2 cellular contexts compared by ENCODE assay signal in the genomic region with DNA sequence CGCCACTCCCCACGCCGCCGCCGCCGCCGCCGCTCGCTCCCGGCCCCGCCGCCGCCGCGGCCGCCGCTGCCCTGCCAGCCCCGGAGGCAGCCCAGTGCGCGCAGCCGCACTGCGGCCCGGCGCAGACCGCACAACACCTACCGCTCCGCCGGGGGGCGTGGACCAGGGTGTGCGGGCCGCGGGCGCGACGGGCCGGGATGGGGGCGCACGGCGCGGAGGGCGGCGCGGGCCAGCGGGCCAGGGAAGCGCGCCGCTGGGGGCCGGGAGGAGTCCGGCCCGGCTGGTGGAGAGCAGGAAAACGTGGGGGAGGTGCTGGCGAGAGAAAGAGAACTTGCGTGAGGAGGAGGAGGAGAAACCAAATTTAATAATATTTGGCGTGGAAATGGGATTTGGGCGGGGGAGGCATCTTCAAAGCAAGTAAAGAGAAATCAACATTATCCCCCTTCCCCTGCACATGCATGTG.
TF ChIP-seq lines count a peak whose summit lies in the region.

A gene (minus strand): TSS at position 106 of the 463 bp plus-strand sequence. CDS start 594 bp downstream, outside the sequence.

TF ChIP-seq in A549, 52 proteins besides CTCF, POLR2A, EP300 and RAD21:
- TF ChIP-seq, protein P1, sequence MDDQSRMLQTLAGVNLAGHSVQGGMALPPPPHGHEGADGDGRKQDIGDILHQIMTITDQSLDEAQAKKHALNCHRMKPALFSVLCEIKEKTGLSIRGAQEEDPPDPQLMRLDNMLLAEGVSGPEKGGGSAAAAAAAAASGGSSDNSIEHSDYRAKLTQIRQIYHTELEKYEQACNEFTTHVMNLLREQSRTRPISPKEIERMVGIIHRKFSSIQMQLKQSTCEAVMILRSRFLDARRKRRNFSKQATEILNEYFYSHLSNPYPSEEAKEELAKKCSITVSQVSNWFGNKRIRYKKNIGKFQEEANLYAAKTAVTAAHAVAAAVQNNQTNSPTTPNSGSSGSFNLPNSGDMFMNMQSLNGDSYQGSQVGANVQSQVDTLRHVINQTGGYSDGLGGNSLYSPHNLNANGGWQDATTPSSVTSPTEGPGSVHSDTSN (IDR thresholded peaks at IDR 0.05) = 0 out of 2 replicates have a peak, but pooled peaks have one; percentile 26
- TF ChIP-seq TP53 (CRISPR knock-in tag; IDR thresholded peaks at IDR 0.05) (peak; percentile 17; the same call in 1 of the 2 replicates), MYC (IDR thresholded peaks at IDR 0.05; ENCODE audit: borderline replicate concordance, low read length) (no peak), FOSL2 (IDR thresholded peaks at IDR 0.05) (no peak), FOSL2 (CRISPR knock-in tag; IDR thresholded peaks at IDR 0.05) (no peak), MAZ (IDR thresholded peaks at IDR 0.05; ENCODE audit: borderline replicate concordance, low read depth, low read length) (0 out of 2 replicates have a peak, but pooled peaks have one; percentile 42), JUN (IDR thresholded peaks at IDR 0.05) (peak in 1 of 2 experiments; percentile 73; a peak in 2 of 5 replicates)
- TF ChIP-seq, protein P2, sequence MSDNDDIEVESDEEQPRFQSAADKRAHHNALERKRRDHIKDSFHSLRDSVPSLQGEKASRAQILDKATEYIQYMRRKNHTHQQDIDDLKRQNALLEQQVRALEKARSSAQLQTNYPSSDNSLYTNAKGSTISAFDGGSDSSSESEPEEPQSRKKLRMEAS (IDR thresholded peaks at IDR 0.05) = peak; percentile 58
- TF ChIP-seq, protein P3, sequence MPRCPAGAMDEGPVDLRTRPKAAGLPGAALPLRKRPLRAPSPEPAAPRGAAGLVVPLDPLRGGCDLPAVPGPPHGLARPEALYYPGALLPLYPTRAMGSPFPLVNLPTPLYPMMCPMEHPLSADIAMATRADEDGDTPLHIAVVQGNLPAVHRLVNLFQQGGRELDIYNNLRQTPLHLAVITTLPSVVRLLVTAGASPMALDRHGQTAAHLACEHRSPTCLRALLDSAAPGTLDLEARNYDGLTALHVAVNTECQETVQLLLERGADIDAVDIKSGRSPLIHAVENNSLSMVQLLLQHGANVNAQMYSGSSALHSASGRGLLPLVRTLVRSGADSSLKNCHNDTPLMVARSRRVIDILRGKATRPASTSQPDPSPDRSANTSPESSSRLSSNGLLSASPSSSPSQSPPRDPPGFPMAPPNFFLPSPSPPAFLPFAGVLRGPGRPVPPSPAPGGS (IDR thresholded peaks at IDR 0.05) = peak; percentile 45; the same call in 2 of the 3 replicates

TF ChIP-seq in H1, 55 proteins besides CTCF, POLR2A, EP300 and RAD21:
- TF ChIP-seq PHF8 (conservative IDR thresholded peaks at IDR 0.05; ENCODE audit: low read depth, low read length) = peak; percentile 13; the same call in 1 of the 2 replicates
- TF ChIP-seq SP2 (IDR thresholded peaks at IDR 0.05; ENCODE audit: low read length) = no peak
- no peak for TF ChIP-seq EZH2 (IDR thresholded peaks at IDR 0.05; ENCODE audit: low read depth, low read length, severe bottlenecking)
- 0 out of 2 replicates have a peak, but pooled peaks have one; percentile 21 for TF ChIP-seq TAF1 (IDR thresholded peaks at IDR 0.05; ENCODE audit: low read depth, low read length)
- 0 out of 2 replicates have a peak, but pooled peaks have one; percentile 3 for TF ChIP-seq TBP (IDR thresholded peaks at IDR 0.05; ENCODE audit: low read depth, low read length)
- TF ChIP-seq NRF1 (IDR thresholded peaks at IDR 0.05; ENCODE audit: low read depth, low read length) = 0 out of 2 replicates have a peak, but pooled peaks have one; percentile 26
- TF ChIP-seq, protein P4, sequence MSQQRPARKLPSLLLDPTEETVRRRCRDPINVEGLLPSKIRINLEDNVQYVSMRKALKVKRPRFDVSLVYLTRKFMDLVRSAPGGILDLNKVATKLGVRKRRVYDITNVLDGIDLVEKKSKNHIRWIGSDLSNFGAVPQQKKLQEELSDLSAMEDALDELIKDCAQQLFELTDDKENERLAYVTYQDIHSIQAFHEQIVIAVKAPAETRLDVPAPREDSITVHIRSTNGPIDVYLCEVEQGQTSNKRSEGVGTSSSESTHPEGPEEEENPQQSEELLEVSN (IDR thresholded peaks at IDR 0.05) = no peak
- no peak for TF ChIP-seq JUND (IDR thresholded peaks at IDR 0.05; ENCODE audit: low read length)
- TF ChIP-seq HDAC6 (IDR thresholded peaks at IDR 0.05; ENCODE audit: low read depth, low read length) = no peak
- TF ChIP-seq HDAC2 (IDR thresholded peaks at IDR 0.05; ENCODE audit: borderline replicate concordance in 1 of 2, low read depth in 2 of 2, low read length in 2 of 2) = 0 out of 4 replicates have a peak, but pooled peaks of 1 of the 2 experiments have one; percentile 28
- TF ChIP-seq, protein P5, sequence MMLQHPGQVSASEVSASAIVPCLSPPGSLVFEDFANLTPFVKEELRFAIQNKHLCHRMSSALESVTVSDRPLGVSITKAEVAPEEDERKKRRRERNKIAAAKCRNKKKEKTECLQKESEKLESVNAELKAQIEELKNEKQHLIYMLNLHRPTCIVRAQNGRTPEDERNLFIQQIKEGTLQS (IDR thresholded peaks at IDR 0.05; ENCODE audit: insufficient read depth, low read depth, low read length) = no peak
- peak; percentile 3 for TF ChIP-seq NANOG (IDR thresholded peaks at IDR 0.05; ENCODE audit: insufficient read depth, low read depth, low read length, poor library complexity, severe bottlenecking)
- no peak for TF ChIP-seq TCF12 (IDR thresholded peaks at IDR 0.05; ENCODE audit: low read depth, low read length)
- TF ChIP-seq POU5F1 (IDR thresholded peaks at IDR 0.05; ENCODE audit: low read depth, low read length) = no peak
- no peak for TF ChIP-seq CBX8 (IDR thresholded peaks at IDR 0.05; ENCODE audit: borderline replicate concordance, low read depth, low read length)
- TF ChIP-seq CHD2 (IDR thresholded peaks at IDR 0.05; ENCODE audit: low read length) = no peak
- TF ChIP-seq ASH2L (IDR thresholded peaks at IDR 0.05; ENCODE audit: low read length) = peak; percentile 75
- peak; percentile 36; the same call in 1 of the 2 replicates for TF ChIP-seq RBBP5 (IDR thresholded peaks at IDR 0.05; ENCODE audit: borderline replicate concordance, low read depth, low read length)
- TF ChIP-seq KDM5A (IDR thresholded peaks at IDR 0.05; ENCODE audit: low read length) = no peak
- TF ChIP-seq KDM4A (IDR thresholded peaks at IDR 0.05; ENCODE audit: low read depth, low read length, severe bottlenecking) = peak; percentile 31
- peak; percentile 10; the same call in 1 of the 2 replicates for TF ChIP-seq BACH1 (IDR thresholded peaks at IDR 0.05; ENCODE audit: low read length)
